8 cellular contexts compared by ENCODE assay signal in genomic region chr13:98476538-98476966, GRCh38.
A peak's percentile ranks its signal among the peaks of the same experiment; 100 is the strongest.
DNase-seq lines count a peak whose midpoint lies in the region; ATAC-seq, FAIRE-seq and TF ChIP-seq lines count a peak whose summit lies in the region.

No MANE protein-coding gene starts in this region.

- no peak for DNase-seq in A549 (ENCODE audit: low read depth in 1 of 2, low spot score in 1 of 2)
- DNase-seq in GM19238 (ENCODE audit: insufficient read length, low spot score) = peak; percentile 89
- DNase-seq in T-cell = peak; percentile 66 to 85 (median 78)
- peak; percentile 86 for DNase-seq in activated naive CD8-positive, alpha-beta T cell treated with anti-CD3 and anti-CD28 coated beads, Interleukin-2, amount 50 U/mL, for 24 hours
- peak; percentile 88 for DNase-seq in kidney
- DNase-seq in stimulated activated CD8-positive, alpha-beta memory T cell treated with anti-CD3 and anti-CD28 coated beads, Interleukin-12 subunit alpha, Interleukin-12 subunit beta, amount 100 ng/mL, for 1 hour (ENCODE audit: low read depth) = peak; percentile 73
- DNase-seq in NCI-H2227 treated with DMSO at 0.1 percent for 48 hours (lab: John Stamatoyannopoulos, UW) = no peak

- H3K9me3 Mint-ChIP-seq in T-cell = no peaks in the 10 kb centered on the region
- no peaks in the 10 kb centered on the region for H3K9me3 Mint-ChIP-seq in activated naive CD8-positive, alpha-beta T cell treated with anti-CD3 and anti-CD28 coated beads, Interleukin-2, amount 50 U/mL, for 24 hours

- no peak for TF ChIP-seq CTCF in A549 (IDR thresholded peaks at IDR 0.05)
- no peak for TF ChIP-seq CTCF in kidney (IDR thresholded peaks at IDR 0.05; ENCODE audit: borderline replicate concordance, extremely low read depth, insufficient read depth)

- intact Hi-C loops in kidney (cut with DNase I) = no loop called here

- CTCF ChIA-PET in A549 (lab: Yijun Ruan, JAX) (interaction anchor here (1.0 to 1.8 kb wide), 2 partner anchors 10 to 30 kb away, joined by 3 to 4 read pairs; no protein-coding TSS in a partner anchor), T-cell (lab: Charles Lee) (interaction anchor here in 1 of 2 donors (0.6 to 1.5 kb wide), 3 partner anchors 31 to 178 kb away, joined by 3 to 6 read pairs (median 5); no protein-coding TSS in a partner anchor)

- TF ChIP-seq RAD21 in A549 (conservative IDR thresholded peaks at IDR 0.05 in 1 of 2, IDR thresholded peaks at IDR 0.05 in 1 of 2) = no peak

- no peak overlapping the region for H3K9ac ChIP-seq in kidney (ENCODE audit: low read length in 2 of 2)

- H3K27ac ChIP-seq in A549 = peak overlapping the region in 1 of 2 experiments; percentile 42; a peak in 3 of 6 replicates
- peak overlapping the region in 1 of 2 donors; percentile 56 for H3K27ac ChIP-seq in kidney (ENCODE audit: low read depth in 2 of 2, low read length in 2 of 2)

- TF ChIP-seq EP300 in A549 (IDR thresholded peaks at IDR 0.05) = no peak

- H3K4me3 ChIP-seq in A549 (no peak overlapping the region), kidney (ENCODE audit: low read length in 2 of 2) (no peak overlapping the region)

- H3K27ac Mint-ChIP-seq in T-cell = peak overlapping the region; percentile 91 to 92
- H3K27ac Mint-ChIP-seq in activated naive CD8-positive, alpha-beta T cell treated with anti-CD3 and anti-CD28 coated beads, Interleukin-2, amount 50 U/mL, for 24 hours = peak overlapping the region; percentile 95

- no peaks in the 10 kb centered on the region for H3K27me3 Mint-ChIP-seq in T-cell
- H3K27me3 Mint-ChIP-seq in activated naive CD8-positive, alpha-beta T cell treated with anti-CD3 and anti-CD28 coated beads, Interleukin-2, amount 50 U/mL, for 24 hours = no peaks in the 10 kb centered on the region

- H3K4me2 ChIP-seq in A549 = no peak overlapping the region

- FAIRE-seq in A549 (lab: Jason Lieb, UNC) = no peak
- no peak for FAIRE-seq in kidney (lab: Jason Lieb, UNC)

- H3K4me3 Mint-ChIP-seq in T-cell = peak overlapping the region; percentile 61 to 76 (median 71)
- H3K4me3 Mint-ChIP-seq in activated naive CD8-positive, alpha-beta T cell treated with anti-CD3 and anti-CD28 coated beads, Interleukin-2, amount 50 U/mL, for 24 hours = peak overlapping the region; percentile 76

- peaks cover 40% of the 10 kb centered on the region for H3K36me3 Mint-ChIP-seq in T-cell
- peaks cover 58% of the 10 kb centered on the region for H3K36me3 Mint-ChIP-seq in activated naive CD8-positive, alpha-beta T cell treated with anti-CD3 and anti-CD28 coated beads, Interleukin-2, amount 50 U/mL, for 24 hours (ENCODE audit: low read depth)

- H3K9me3 ChIP-seq in A549 = no peaks in the 10 kb centered on the region
- no peaks in the 10 kb centered on the region for H3K9me3 ChIP-seq in kidney (ENCODE audit: control insufficient read depth in 1 of 2, low read length in 2 of 2)

- TF ChIP-seq POLR2A in A549 (IDR thresholded peaks at IDR 0.05; ENCODE audit: low read length) = no peak

- 84% methylated on average over 11 of the region's 13 CpGs for WGBS in A549 (ENCODE audit: missing lambda C conversion rate)

- peaks cover 67 to 73% (median 67%) of the 10 kb centered on the region in 3 donors for H3K4me1 Mint-ChIP-seq in T-cell
- H3K4me1 Mint-ChIP-seq in activated naive CD8-positive, alpha-beta T cell treated with anti-CD3 and anti-CD28 coated beads, Interleukin-2, amount 50 U/mL, for 24 hours = peaks cover 77% of the 10 kb centered on the region

- POLR2A ChIA-PET in A549 (lab: Yijun Ruan, JAX) (no interaction called here), T-cell (lab: Charles Lee) (no interaction called here)

- H3K4me1 ChIP-seq in A549 (peaks cover 16% of the 10 kb centered on the region; the same call in 2 of the 3 replicates), kidney (ENCODE audit: control insufficient read depth in 1 of 2, insufficient read depth in 1 of 2, low read depth in 1 of 2, low read length in 2 of 2) (peaks cover 13 to 28% of the 10 kb centered on the region in 2 donors)

- peaks cover 14 to 20% of the 10 kb centered on the region in 2 donors for H3K36me3 ChIP-seq in kidney (ENCODE audit: control insufficient read depth in 1 of 2, insufficient read depth in 2 of 2, low read length in 2 of 2)

- ATAC-seq in A549 (peak; percentile 16 to 46; a peak in 2 of 6 replicates), HG03342 (IDR thresholded peaks at IDR 0.05; ENCODE audit: unreplicated experiment) (peak; percentile 94), T-cell (replicated peaks in 1 of 4) (peak; percentile 96 to 98 (median 96))
- ATAC-seq in activated naive CD8-positive, alpha-beta T cell treated with anti-CD3 and anti-CD28 coated beads, Interleukin-2, amount 50 U/mL, for 24 hours = peak; percentile 90

TF ChIP-seq in A549, 52 proteins besides CTCF, POLR2A, EP300 and RAD21:
- no peak for TF ChIP-seq REST (IDR thresholded peaks at IDR 0.05)
- no peak for TF ChIP-seq HOXB5 (CRISPR knock-in tag; IDR thresholded peaks at IDR 0.05)
- no peak for TF ChIP-seq ELK1 (IDR thresholded peaks at IDR 0.05; ENCODE audit: low read depth, low read length)
- no peak for TF ChIP-seq CHD2 (IDR thresholded peaks at IDR 0.05; ENCODE audit: low read length, partially characterized antibody)
- TF ChIP-seq ESRRA (IDR thresholded peaks at IDR 0.05; ENCODE audit: borderline replicate concordance, low read length) = no peak
- TF ChIP-seq TP53 (CRISPR knock-in tag; IDR thresholded peaks at IDR 0.05) = no peak
- no peak for TF ChIP-seq ZFP36 (IDR thresholded peaks at IDR 0.05; ENCODE audit: borderline replicate concordance, partially characterized antibody)
- TF ChIP-seq MAX (IDR thresholded peaks at IDR 0.05) = no peak
- no peak for TF ChIP-seq HMGXB4 (CRISPR knock-in tag; IDR thresholded peaks at IDR 0.05; ENCODE audit: borderline replicate concordance)
- no peak for TF ChIP-seq CHD4 (IDR thresholded peaks at IDR 0.05; ENCODE audit: borderline replicate concordance)
- no peak for TF ChIP-seq NFE2L2 (conservative IDR thresholded peaks at IDR 0.05; ENCODE audit: low read length)
- no peak for TF ChIP-seq RARB (CRISPR knock-in tag; IDR thresholded peaks at IDR 0.05)
- TF ChIP-seq EHMT2 (IDR thresholded peaks at IDR 0.05; ENCODE audit: low read depth) = no peak
- TF ChIP-seq HOXB13 (CRISPR knock-in tag; IDR thresholded peaks at IDR 0.05; ENCODE audit: low read depth) = no peak
- no peak for TF ChIP-seq POLR2AphosphoS2 (conservative IDR thresholded peaks at IDR 0.05; ENCODE audit: low read length)
- no peak for TF ChIP-seq ZNF302 (CRISPR knock-in tag; IDR thresholded peaks at IDR 0.05)

Comparison
In these comparisons a context has a peak if more than half of its experiments do, and no peak if none do; other contexts are left out.
1. ATAC-seq: peak in every context shown above with its lines; median percentile 96 in T-cell; 94 in HG03342; 90 in activated naive CD8-positive, alpha-beta T cell treated with anti-CD3 and anti-CD28 coated beads, Interleukin-2, amount 50 U/mL, for 24 hours; 31 in A549.
2. DNase-seq: peak in GM19238 (single experiment), T-cell (34 of 34), activated naive CD8-positive, alpha-beta T cell treated with anti-CD3 and anti-CD28 coated beads, Interleukin-2, amount 50 U/mL, for 24 hours (single experiment), kidney (single experiment) and stimulated activated CD8-positive, alpha-beta memory T cell treated with anti-CD3 and anti-CD28 coated beads, Interleukin-12 subunit alpha, Interleukin-12 subunit beta, amount 100 ng/mL, for 1 hour (single experiment); none in A549 (0 of 2) and NCI-H2227 treated with DMSO at 0.1 percent for 48 hours (single experiment).